23 cellular contexts compared by ENCODE assay signal in the genomic region with DNA sequence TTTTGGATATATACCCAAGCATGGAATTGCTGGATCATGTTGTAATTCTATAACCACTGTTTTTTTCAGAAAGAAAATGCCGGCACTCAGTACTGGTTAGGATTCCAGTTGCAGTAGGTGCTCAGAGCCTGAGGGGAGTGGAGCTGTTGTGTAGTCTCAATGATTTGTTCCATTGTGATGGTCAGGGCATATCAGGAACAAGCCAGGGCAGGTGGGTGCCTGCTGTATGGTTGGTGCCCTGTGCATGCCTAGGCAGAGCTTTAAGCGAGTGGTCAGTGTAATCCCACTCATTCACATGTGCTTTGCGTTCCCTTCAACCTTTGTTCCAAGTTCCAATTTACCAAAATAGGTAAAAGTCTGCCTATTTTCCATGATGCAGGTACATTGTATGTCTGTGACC.
DNase-seq lines count a peak whose midpoint lies in the region; TF ChIP-seq lines count a peak whose summit lies in the region.
"Had no signal": no experiment of that assay in that cellular context is flagged by ENCODE, and none has a peak within 500 bp of the region (broad histone marks: within the 10 kb centered on the region; RNA-seq: fewer than 3 reads in every experiment).

No MANE protein-coding gene starts in this region.

- H4K12ac ChIP-seq in trophoblast cell (ENCODE audit: low read depth, low read length): no peak overlapping the region

- H2BK120ac ChIP-seq in trophoblast cell (ENCODE audit: insufficient read depth, low read length, poor library complexity): no peak overlapping the region

- DNase-seq in cardiac muscle cell (ENCODE audit: low read depth in 1 of 2, low spot score in 1 of 2) (no peak), cardiac septum (ENCODE audit: low spot score) (no peak), mammary epithelial cell (peak; percentile 93), fibroblast of peridontal ligament (ENCODE audit: extremely low read depth) (peak; percentile 46), trophoblast cell (peak; percentile 31 to 65), AG08396 (ENCODE audit: low spot score) (no peak), globus pallidus (ENCODE audit: low spot score) (no peak)
- DNase-seq: 8988T; AML-193; C1 segment of cervical spinal cord; CD8-positive, alpha-beta T cell; H7; NCI-H1092 treated with DMSO at 0.1 percent for 48 hours; NCI-H1436 treated with DMSO at 0.1 percent for 48 hours; NCI-H1930; NCI-H2227 treated with DMSO at 0.1 percent for 48 hours; NCI-H510A; NCI-H748 treated with DMSO at 0.1 percent for 48 hours; PC-9; RPMI8226 had no signal

- H3K4me2 ChIP-seq in mammary epithelial cell (ENCODE audit: insufficient read depth, low read depth, low read length) (peak overlapping the region; percentile 79), trophoblast cell (ENCODE audit: low read length) (no peak overlapping the region)
- H3K4me2 ChIP-seq: PC-9 had no signal

- no peaks in the 10 kb centered on the region for H4K20me1 ChIP-seq in mammary epithelial cell (ENCODE audit: insufficient read depth, low read length)

- H3K27ac ChIP-seq in cardiac muscle cell (peak overlapping the region; percentile 12), mammary epithelial cell (ENCODE audit: insufficient read depth, low read depth, low read length) (peak overlapping the region; percentile 71), trophoblast cell (ENCODE audit: low read depth, low read length) (no peak overlapping the region)
- H3K27ac ChIP-seq: HL-60, PC-9, SJSA1 had no signal

- H3K4me3 ChIP-seq in cardiac muscle cell (no peak overlapping the region), mammary epithelial cell (replicated peaks in 1 of 3; ENCODE audit: insufficient read depth in 1 of 3, low read depth in 2 of 3, low read length in 3 of 3) (peak overlapping the region in 1 of 3 experiments; percentile 16), trophoblast cell (ENCODE audit: low read depth, low read length) (no peak overlapping the region)
- H3K4me3 ChIP-seq: K562, PC-9, SJSA1 had no signal

- H3K27me3 ChIP-seq in cardiac muscle cell (no peaks in the 10 kb centered on the region), mammary epithelial cell (ENCODE audit: insufficient read depth, low read length) (no peaks in the 10 kb centered on the region), trophoblast cell (ENCODE audit: insufficient read depth, low read length) (no peaks in the 10 kb centered on the region)
- H3K27me3 ChIP-seq: SJSA1 had no signal

- CTCF ChIA-PET in mammary epithelial cell (lab: Charles Lee; ENCODE audit: low non-redundant PET): no interaction called here

- intact Hi-C loops in cardiac septum (cut with DNase I) (no loop called here), mammary epithelial cell (cut with micrococcal nuclease) (loop anchor here (5.0 kb wide), 1 partner anchor 101 kb away; the partner anchor contains the start of gene FHOD3)

- H3K14ac ChIP-seq in trophoblast cell (ENCODE audit: low read length): no peak overlapping the region

- H2AFZ ChIP-seq in mammary epithelial cell (ENCODE audit: low read depth, low read length): peak overlapping the region; percentile 53
- H2AFZ ChIP-seq in trophoblast cell (ENCODE audit: insufficient read depth, low read length, poor library complexity): no peak overlapping the region
- H2AFZ ChIP-seq: PC-9 had no signal

- H3K23ac ChIP-seq in trophoblast cell (ENCODE audit: low read length): no peak overlapping the region

- TF ChIP-seq CTCF in cardiac muscle cell (IDR thresholded peaks at IDR 0.05; ENCODE audit: low read depth, low read length) (no peak), mammary epithelial cell (conservative IDR thresholded peaks at IDR 0.05 in 1 of 2, IDR thresholded peaks at IDR 0.05 in 1 of 2; ENCODE audit: extremely low read depth in 1 of 2, insufficient read depth in 1 of 2, low read depth in 1 of 2, low read length in 2 of 2) (peak in 1 of 2 donors; percentile 5)

- dilution Hi-C loops in mammary epithelial cell (cut with HindIII; ENCODE audit: low sequenced_read_pairs): loop anchor here (5.0 kb wide), 1 partner anchor 54 kb away; no protein-coding TSS in a partner anchor

- H4K8ac ChIP-seq in trophoblast cell (ENCODE audit: low read depth, low read length): no peak overlapping the region

- in situ Hi-C loops in mammary epithelial cell (cut with MboI; ENCODE audit: low sequenced_read_pairs in 2 of 2): no loop called here

- H3K4me1 ChIP-seq in cardiac muscle cell (ENCODE audit: low read depth) (peaks cover 28% of the 10 kb centered on the region), mammary epithelial cell (ENCODE audit: insufficient read depth, low read length) (peaks cover 38% of the 10 kb centered on the region), trophoblast cell (ENCODE audit: control insufficient read depth in 1 of 2, insufficient read depth in 2 of 2, low read length in 2 of 2) (peaks cover 11 to 18% of the 10 kb centered on the region in 2 experiments)
- H3K4me1 ChIP-seq: SJSA1 had no signal

- H2BK12ac ChIP-seq in trophoblast cell (ENCODE audit: low read length): peak overlapping the region; percentile 79

- BruUV-seq in mammary epithelial cell (replicated peaks; lab: Mats Ljungman, UMichigan): no TSS peak

- WGBS in mammary epithelial cell (ENCODE audit: low coverage, missing lambda C conversion rate): 9% methylated on average over 3 of the region's 3 CpGs
- WGBS in trophoblast cell (ENCODE audit: extremely low coverage, insufficient coverage, insufficient read length): no CpG with 5 or more reads among the region's 3 CpGs

- H3K79me2 ChIP-seq in mammary epithelial cell (ENCODE audit: insufficient read depth, low read length) (peaks cover 30% of the 10 kb centered on the region), trophoblast cell (ENCODE audit: control insufficient read depth, insufficient read depth, low read length, poor library complexity) (no peaks in the 10 kb centered on the region)

- H3K9ac ChIP-seq in mammary epithelial cell (ENCODE audit: insufficient read depth, low read length) (no peak overlapping the region), trophoblast cell (ENCODE audit: low read length) (no peak overlapping the region)

- no peaks in the 10 kb centered on the region for H3K9me3 ChIP-seq in cardiac muscle cell (ENCODE audit: low read depth)
- no peaks in the 10 kb centered on the region for H3K9me3 ChIP-seq in mammary epithelial cell (replicated peaks; ENCODE audit: insufficient read depth, low read length)
- no peaks in the 10 kb centered on the region for H3K9me3 ChIP-seq in trophoblast cell (ENCODE audit: insufficient read depth, low read depth, low read length)
- H3K9me3 ChIP-seq: SJSA1 had no signal

- H2AK5ac ChIP-seq in trophoblast cell (ENCODE audit: low read length): no peak overlapping the region

- no peaks in the 10 kb centered on the region for H3K79me1 ChIP-seq in trophoblast cell (ENCODE audit: low read length)

- peak overlapping the region; percentile 16 for H3K18ac ChIP-seq in trophoblast cell (ENCODE audit: low read length)

- no peak overlapping the region for H4K91ac ChIP-seq in trophoblast cell (ENCODE audit: low read depth, low read length)

- H2BK5ac ChIP-seq in trophoblast cell (ENCODE audit: low read depth, low read length, poor library complexity): peak overlapping the region; percentile 46

- H3K4ac ChIP-seq in trophoblast cell (ENCODE audit: low read depth, low read length): no peak overlapping the region

- H3K36me3 ChIP-seq in cardiac muscle cell (no peaks in the 10 kb centered on the region), mammary epithelial cell (ENCODE audit: insufficient read depth, low read length) (no peaks in the 10 kb centered on the region), trophoblast cell (ENCODE audit: control insufficient read depth in 1 of 2, insufficient read depth in 2 of 2, low read length in 2 of 2) (peaks cover 0 to 2% of the 10 kb centered on the region in 2 experiments)
- H3K36me3 ChIP-seq: SJSA1 had no signal

Comparison
In these comparisons a context has a peak if more than half of its experiments do, and no peak if none do; other contexts are left out.
1. DNase-seq: peak in mammary epithelial cell (single experiment), fibroblast of peridontal ligament (single experiment) and trophoblast cell (2 of 2); none in cardiac muscle cell (0 of 2), cardiac septum (single experiment), AG08396 (single experiment) and globus pallidus (single experiment).